9 cellular contexts compared by ENCODE assay signal in genomic region chr2:43210467-43211303, GRCh38. TPM values are rescaled to one million over a fixed set of nuclear protein-coding genes. Genes with fewer than 3 reads are reported as not detected.
DNase-seq lines count a peak whose midpoint lies in the region; ATAC-seq lines count a peak whose summit lies in the region.
"Had no signal": no experiment of that assay in that cellular context is flagged by ENCODE, and none has a peak within 500 bp of the region (broad histone marks: within the 10 kb centered on the region; RNA-seq: fewer than 3 reads in every experiment).

No MANE protein-coding gene starts in this region.

- DNase-seq in Daoy (ENCODE audit: low read depth), result peak; percentile 90
- DNase-seq in SIG-M5 treated with dmso at 0.1 percent for 504 hours (lab: John Stamatoyannopoulos, UW; ENCODE audit: unreplicated experiment), result peak; percentile 99
- peak; percentile 95 for DNase-seq in fibroblast of peridontal ligament (ENCODE audit: extremely low read depth)
- DNase-seq in sciatic nerve (ENCODE audit: low spot score), result peak; percentile 77
- no peak for DNase-seq in NCI-H510A treated with DMSO at 0.1 percent for 48 hours (lab: John Stamatoyannopoulos, UW)
- no peak for DNase-seq in LoVo (ENCODE audit: low spot score)
- DNase-seq in HK-2 (ENCODE audit: unreplicated experiment), result no peak
- no peak for DNase-seq in NCI-H446 treated with DMSO at 0.1 percent for 48 hours (lab: John Stamatoyannopoulos, UW)

- peak; percentile 90 for ATAC-seq in sciatic nerve
- ATAC-seq: HCT116 had no signal

- intact Hi-C loops in sciatic nerve (cut with DNase I), result loop anchor here (10.0 kb wide), 1 partner anchor 46 kb away; no protein-coding TSS in a partner anchor

RNA-seq across cellular contexts. Expression of gene ZFP36L2, which starts 15.7 kb away (rescaled TPM):
- total RNA-seq in Daoy (2014; rRNA removed; shearing (Covaris generic)), result 2.3 and 4.1 TPM in 2 replicates
- 172 TPM for total RNA-seq in sciatic nerve

Comparison
In these comparisons a context has a peak if more than half of its experiments do, and no peak if none do; other contexts are left out.
1. DNase-seq: peak in Daoy (single experiment), SIG-M5 treated with dmso at 0.1 percent for 504 hours (single experiment), fibroblast of peridontal ligament (single experiment) and sciatic nerve (single experiment); none in NCI-H510A treated with DMSO at 0.1 percent for 48 hours (single experiment), LoVo (single experiment), HK-2 (single experiment) and NCI-H446 treated with DMSO at 0.1 percent for 48 hours (single experiment).
2. RNA of gene ZFP36L2, which starts 15.7 kb away (total RNA-seq): 172 TPM in sciatic nerve (single experiment); 2.3 to 4.1 TPM in Daoy; every median in the first group is over 10 times any median in the second.